Comparison of ENCODE assay signal across 8 cellular contexts in genomic region chr12:43805857-43806736, GRCh38. TPM values are rescaled to one million over a fixed set of nuclear protein-coding genes. Genes with fewer than 3 reads are reported as not detected.
DNase-seq lines count a peak whose midpoint lies in the region; ATAC-seq and TF ChIP-seq lines count a peak whose summit lies in the region.

Gene TWF1 (minus strand): TSS chr12:43806317. CDS start chr12:43806245, 72 bp downstream.

- H3K4ac ChIP-seq in neuronal stem cell (ENCODE audit: low read length) = no peak within 1 kb of the TSS

- no peaks in the 10 kb centered on the region for H4K20me1 ChIP-seq in GM23338 (replicated peaks; ENCODE audit: insufficient read depth)

- H3K4me2 ChIP-seq in GM23338 = peak within 1 kb of the TSS; percentile 87
- peak within 1 kb of the TSS; percentile 83 for H3K4me2 ChIP-seq in neuronal stem cell (ENCODE audit: insufficient read depth, low read length, poor library complexity, severe bottlenecking)

- ATAC-seq in GM23338 (peak; percentile 96), foreskin keratinocyte (peak; percentile 97)

- H3K4me1 ChIP-seq in ES-I3 (ENCODE audit: insufficient read depth, low read length) (no peaks in the 10 kb centered on the region), GM23338 (ENCODE audit: insufficient read depth) (peaks cover 5% of the 10 kb centered on the region; the same call in 1 of the 2 replicates), foreskin keratinocyte (peaks cover 20% of the 10 kb centered on the region), neuronal stem cell (ENCODE audit: control insufficient read depth in 2 of 2, insufficient read depth in 1 of 2, low read depth in 1 of 2, low read length in 2 of 2) (no peaks in the 10 kb centered on the region)

- H2AK5ac ChIP-seq in neuronal stem cell (ENCODE audit: low read depth, low read length) = no peak within 1 kb of the TSS

- H3K18ac ChIP-seq in neuronal stem cell (ENCODE audit: low read length) = peak within 1 kb of the TSS; percentile 97

- no peaks in the 10 kb centered on the region for H3K27me3 ChIP-seq in GM23338 (ENCODE audit: insufficient read depth)
- no peaks in the 10 kb centered on the region for H3K27me3 ChIP-seq in foreskin keratinocyte
- no peaks in the 10 kb centered on the region for H3K27me3 ChIP-seq in neuronal stem cell (ENCODE audit: control insufficient read depth in 3 of 3, insufficient read depth in 3 of 3, low read depth in 1 of 3, low read length in 3 of 3)

- H3K79me2 ChIP-seq in GM23338 (replicated peaks; ENCODE audit: insufficient read depth) = peaks cover 28% of the 10 kb centered on the region

- H2BK15ac ChIP-seq in neuronal stem cell (ENCODE audit: low read length) = no peak within 1 kb of the TSS

- TF ChIP-seq CTCF in GM23338 (conservative IDR thresholded peaks at IDR 0.05; ENCODE audit: low read depth in 2 of 2) (peak in 1 of 2 experiments; percentile 4; a peak in 1 of 4 replicates), foreskin keratinocyte (conservative IDR thresholded peaks at IDR 0.05) (peak; percentile 36), subcutaneous adipose tissue (IDR thresholded peaks at IDR 0.05; ENCODE audit: low read depth) (no peak)

- H3K36me3 Mint-ChIP-seq in GM23338 (ENCODE audit: low read depth) = peaks cover 10% of the 10 kb centered on the region

- peak within 1 kb of the TSS; percentile 92 for H4K8ac ChIP-seq in neuronal stem cell (ENCODE audit: low read depth, low read length)

- peaks cover 9% of the 10 kb centered on the region; the same call in 2 of the 3 replicates for H3K4me1 Mint-ChIP-seq in GM23338

- peak within 1 kb of the TSS; percentile 97 for H2BK5ac ChIP-seq in neuronal stem cell (ENCODE audit: low read length)

- H3K4me3 Mint-ChIP-seq in GM23338 = peak within 1 kb of the TSS; percentile 99

- H3K4me3 ChIP-seq in GM23338 (peak within 1 kb of the TSS; percentile 82), neuronal stem cell (ENCODE audit: low read length in 2 of 2) (peak within 1 kb of the TSS; percentile 88 to 98)

- H2BK120ac ChIP-seq in neuronal stem cell (ENCODE audit: low read depth, low read length) = no peak within 1 kb of the TSS

- WGBS in neuronal stem cell (ENCODE audit: extremely low coverage in 2 of 2, insufficient read length in 2 of 2, insufficient replicate concordance in 1 of 2), 2 donors = no CpG with 5 or more reads among the region's 89 CpGs

- H3K27me3 Mint-ChIP-seq in GM23338 (ENCODE audit: insufficient read depth, low read depth, poor library complexity) = peaks cover 4% of the 10 kb centered on the region

- H2AFZ ChIP-seq in GM23338 = peak within 1 kb of the TSS; percentile 93
- peak within 1 kb of the TSS; percentile 99 for H2AFZ ChIP-seq in neuronal stem cell (ENCODE audit: low read length)

- H3K36me3 ChIP-seq in ES-I3 (ENCODE audit: insufficient read depth, low read length) = no peaks in the 10 kb centered on the region
- peaks cover 7% of the 10 kb centered on the region for H3K36me3 ChIP-seq in GM23338 (ENCODE audit: insufficient read depth)
- H3K36me3 ChIP-seq in neuronal stem cell (replicated peaks in 1 of 2; ENCODE audit: control insufficient read depth in 2 of 2, insufficient read depth in 2 of 2, low read length in 2 of 2) = peaks cover 0 to 31% of the 10 kb centered on the region in 2 donors

- no peaks in the 10 kb centered on the region; the same call in 1 of the 2 replicates for H3F3A ChIP-seq in GM23338 (replicated peaks; ENCODE audit: low read depth)

- H3K9me2 ChIP-seq in GM23338 (ENCODE audit: insufficient read depth) = no peaks in the 10 kb centered on the region

- peak within 1 kb of the TSS; percentile 89 for H3K14ac ChIP-seq in neuronal stem cell (ENCODE audit: low read length)

- H3K79me1 ChIP-seq in neuronal stem cell (ENCODE audit: low read depth, low read length) = peaks cover 4% of the 10 kb centered on the region

- peak within 1 kb of the TSS; percentile 100 for H3K27ac Mint-ChIP-seq in GM23338

- peak; percentile 87 for DNase-seq in GM23338 (ENCODE audit: low spot score)
- peak; percentile 70 to 78 for DNase-seq in Kasumi-1 (lab: John Stamatoyannopoulos, UW)
- DNase-seq in SIG-M5 (lab: John Stamatoyannopoulos, UW) = peak; percentile 61
- DNase-seq in activated gamma-delta T cell treated with anti-CD3 and anti-CD28 coated beads, Interleukin-2, amount 50 U/mL, for 16 hours (ENCODE audit: low read depth) = peak; percentile 75
- DNase-seq in foreskin keratinocyte = peak; percentile 44 to 68
- DNase-seq in neuronal stem cell (ENCODE audit: low spot score) = peak; percentile 77

- H3K9me3 ChIP-seq in ES-I3 (ENCODE audit: control insufficient read depth, insufficient read depth, low read length) (no peaks in the 10 kb centered on the region), neuronal stem cell (replicated peaks in 1 of 2; ENCODE audit: control insufficient read depth in 2 of 2, insufficient read depth in 1 of 2, low read depth in 1 of 2, low read length in 2 of 2) (no peaks in the 10 kb centered on the region)

- H3K9ac ChIP-seq in ES-I3 (ENCODE audit: low read depth, low read length) (peak within 1 kb of the TSS; percentile 80), neuronal stem cell (ENCODE audit: low read depth, low read length, poor library complexity) (peak within 1 kb of the TSS; percentile 98)

- H3K9me3 Mint-ChIP-seq in GM23338 = no peaks in the 10 kb centered on the region; the same call in 2 of the 3 replicates

- H3K27ac ChIP-seq in GM23338 (ENCODE audit: low read depth) (peak within 1 kb of the TSS; percentile 95), foreskin keratinocyte (peak within 1 kb of the TSS; percentile 98), neuronal stem cell (replicated peaks; ENCODE audit: low read length) (peak within 1 kb of the TSS; percentile 97)

- peak within 1 kb of the TSS; percentile 76 for H3K23ac ChIP-seq in neuronal stem cell (ENCODE audit: low read depth, low read length, poor library complexity)

- H4K91ac ChIP-seq in neuronal stem cell (ENCODE audit: low read depth, low read length, poor library complexity) = no peak within 1 kb of the TSS

- no peak within 1 kb of the TSS for H2BK12ac ChIP-seq in neuronal stem cell (ENCODE audit: low read length)

TF ChIP-seq in GM23338, 12 proteins besides CTCF, POLR2A, EP300 and RAD21 (continues in another document):
- no peak for TF ChIP-seq JUNB (IDR thresholded peaks at IDR 0.05; ENCODE audit: unreplicated experiment)
- TF ChIP-seq EZH2 (IDR thresholded peaks at IDR 0.05; ENCODE audit: low read depth, unreplicated experiment) = no peak
- peak; percentile 95 for TF ChIP-seq CREB1 (CRISPR knock-in tag; IDR thresholded peaks at IDR 0.05; ENCODE audit: low read depth)
- TF ChIP-seq REST (IDR thresholded peaks at IDR 0.05; ENCODE audit: unreplicated experiment) = no peak
- no peak for TF ChIP-seq ZNF114 (CRISPR knock-in tag; IDR thresholded peaks at IDR 0.05)
- no peak for TF ChIP-seq ZNF331 (CRISPR knock-in tag; IDR thresholded peaks at IDR 0.05; ENCODE audit: low read depth)
- peak; percentile 66 for TF ChIP-seq POLR2AphosphoS5 (IDR thresholded peaks at IDR 0.05; ENCODE audit: low read depth)
- TF ChIP-seq ETS1 (IDR thresholded peaks at IDR 0.05) = no peak
- TF ChIP-seq STAT1 (IDR thresholded peaks at IDR 0.05; ENCODE audit: unreplicated experiment) = no peak

RNA-seq across cellular contexts. Expression of gene TWF1, which starts in this region (rescaled TPM):
- total RNA-seq in GM23338 (2014; rRNA removed; shearing (Covaris generic)) = 40.4 and 52.1 TPM in 2 replicates
- polyA plus RNA-seq in GM23338 (2016; fragmentation: Nextera tagmentation; extraction: Ambion mirVana) (29.8 and 31.3 TPM in 2 replicates), foreskin keratinocyte (53.4 and 61.4 TPM in 2 replicates)
- total RNA-seq in foreskin keratinocyte (134 TPM in 2 replicates), subcutaneous adipose tissue (100 to 1,000 TPM in 1 of 4 donors, 10 to 100 TPM in 3; 66.5 to 116 (median 77.5) TPM)
- 33.6 TPM for polyA plus RNA-seq in neuronal stem cell (2013, experiment 1 of 2)
- 33.6 TPM for polyA plus RNA-seq in neuronal stem cell (2013, experiment 2 of 2)

Comparison
In these comparisons a context has a peak if more than half of its experiments do, and no peak if none do; other contexts are left out.
1. Peak in every context shown above with its lines: DNase-seq, ATAC-seq, H3K4me3 ChIP-seq and H3K27ac ChIP-seq.